8 cellular contexts compared by ENCODE assay signal in genomic region chr11:46345131-46345597, GRCh38. TPM values are rescaled to one million over a fixed set of nuclear protein-coding genes. Genes with fewer than 3 reads are reported as not detected.
A peak's percentile ranks its signal among the peaks of the same experiment; 100 is the strongest.
DNase-seq lines count a peak whose midpoint lies in the region; ATAC-seq and TF ChIP-seq lines count a peak whose summit lies in the region.

No MANE protein-coding gene starts in this region.

- 16 to 37% (median 20%) methylated on average over 11 to 20 of the region's 20 CpGs for WGBS in spleen, 5 donors

- POLR2A ChIA-PET in activated CD4-positive, alpha-beta T cell treated with anti-CD3 and anti-CD28 coated beads, Interleukin-2, amount 10 ng/mL, durations not matched to agents 7 days and 5 days (lab: Charles Lee): no interaction called here

- H3K4me3 Mint-ChIP-seq in activated CD4-positive, alpha-beta T cell treated with anti-CD3 and anti-CD28 coated beads, Interleukin-2, amount 10 ng/mL, durations not matched to agents 7 days and 5 days: peak overlapping the region; percentile 75
- H3K4me3 Mint-ChIP-seq in T-helper 17 cell: peak overlapping the region; percentile 99

- no peak for TF ChIP-seq POLR2A in spleen (IDR thresholded peaks at IDR 0.05)

- peaks cover 23% of the 10 kb centered on the region for H3K36me3 Mint-ChIP-seq in activated CD4-positive, alpha-beta T cell treated with anti-CD3 and anti-CD28 coated beads, Interleukin-2, amount 10 ng/mL, durations not matched to agents 7 days and 5 days (ENCODE audit: low read depth)
- peaks cover 6% of the 10 kb centered on the region for H3K36me3 Mint-ChIP-seq in T-helper 17 cell (ENCODE audit: low read depth)

- intact Hi-C loops in cardiac septum (cut with DNase I) (no loop called here), spleen (cut with DNase I; ENCODE audit: low total_unique reads) (no loop called here)

- H3K4me1 ChIP-seq in spleen: peaks cover 45 to 89% (median 64%) of the 10 kb centered on the region in 6 donors

- no peak for ATAC-seq in T-helper 17 cell
- no peak for ATAC-seq in HG02759 (IDR thresholded peaks at IDR 0.05; ENCODE audit: unreplicated experiment)
- no peak for ATAC-seq in HG03571 (IDR thresholded peaks at IDR 0.05; ENCODE audit: unreplicated experiment)

- no peak for TF ChIP-seq CTCF in spleen (IDR thresholded peaks at IDR 0.05 in 8 of 11, conservative IDR thresholded peaks at IDR 0.05 in 3 of 11)

- H3K9me3 ChIP-seq in T-helper 17 cell (ENCODE audit: control insufficient read depth, low read length, poor library complexity, severe bottlenecking) (no peaks in the 10 kb centered on the region), spleen (no peaks in the 10 kb centered on the region)

- H3K27ac Mint-ChIP-seq in activated CD4-positive, alpha-beta T cell treated with anti-CD3 and anti-CD28 coated beads, Interleukin-2, amount 10 ng/mL, durations not matched to agents 7 days and 5 days: peak overlapping the region; percentile 76
- H3K27ac Mint-ChIP-seq in T-helper 17 cell: peak overlapping the region; percentile 60

- H3K36me3 ChIP-seq in spleen: peaks cover 0 to 1% (median 0%) of the 10 kb centered on the region in 6 donors

- DNase-seq in activated CD4-positive, alpha-beta T cell treated with anti-CD3 and anti-CD28 coated beads, Interleukin-2, amount 10 ng/mL, durations not matched to agents 7 days and 5 days: no peak
- DNase-seq in activated CD4-positive, alpha-beta T cell treated with anti-CD3 and anti-CD28 coated beads, Interleukin-2, amount 50 U/mL, for 4 hours: no peak
- no peak for DNase-seq in T-helper 17 cell
- DNase-seq in cardiac septum (ENCODE audit: low spot score): peak; percentile 90
- DNase-seq in spleen: peak; percentile 93
- no peak for DNase-seq in GM19238 (ENCODE audit: insufficient read length, low spot score)

- H3K27ac ChIP-seq in spleen: peak overlapping the region; percentile 57 to 92 (median 82)

- H3K27me3 Mint-ChIP-seq in activated CD4-positive, alpha-beta T cell treated with anti-CD3 and anti-CD28 coated beads, Interleukin-2, amount 10 ng/mL, durations not matched to agents 7 days and 5 days: peaks cover 2% of the 10 kb centered on the region
- H3K27me3 Mint-ChIP-seq in T-helper 17 cell: no peaks in the 10 kb centered on the region

- no peaks in the 10 kb centered on the region for H3K27me3 ChIP-seq in spleen (replicated peaks in 1 of 7)

- H3K9me3 Mint-ChIP-seq in activated CD4-positive, alpha-beta T cell treated with anti-CD3 and anti-CD28 coated beads, Interleukin-2, amount 10 ng/mL, durations not matched to agents 7 days and 5 days: no peaks in the 10 kb centered on the region

- H3K4me3 ChIP-seq in spleen: peak overlapping the region; percentile 25 to 96 (median 54)

- CTCF ChIA-PET in activated CD4-positive, alpha-beta T cell treated with anti-CD3 and anti-CD28 coated beads, Interleukin-2, amount 10 ng/mL, durations not matched to agents 7 days and 5 days (lab: Charles Lee): interaction anchor here (1.0 to 16.1 kb wide), 7 partner anchors 10 to 108 kb away, joined by 3 to 280 read pairs (median 4); no protein-coding TSS in a partner anchor

- peaks cover 73% of the 10 kb centered on the region for H3K4me1 Mint-ChIP-seq in activated CD4-positive, alpha-beta T cell treated with anti-CD3 and anti-CD28 coated beads, Interleukin-2, amount 10 ng/mL, durations not matched to agents 7 days and 5 days
- peaks cover 67% of the 10 kb centered on the region for H3K4me1 Mint-ChIP-seq in T-helper 17 cell

RNA-seq across cellular contexts. Expression of gene DGKZ, which starts 2.1 kb away (rescaled TPM):
- 100 to 1,000 TPM; 178 to 187 TPM for total RNA-seq in activated CD4-positive, alpha-beta T cell treated with anti-CD3 and anti-CD28 coated beads, Interleukin-2, amount 10 ng/mL, durations not matched to agents 7 days and 5 days
- total RNA-seq in T-helper 17 cell (100 to 1,000 TPM; 194 to 196 TPM), cardiac septum (66.8 TPM), spleen (100 to 1,000 TPM in 5 of 7 donors, 10 to 100 TPM in 2; 86.0 to 136 (median 106) TPM)
- polyA plus RNA-seq in spleen: 10 to 100 TPM; 44.2 to 89.0 (median 60.9) TPM

RNA-seq across cellular contexts. Expression of gene MDK, which starts 36.3 kb away (rescaled TPM):
- 10 to 100 TPM in 1 of 2 experiments, 1 to 10 TPM in 1; 8.2 to 10.5 TPM for total RNA-seq in activated CD4-positive, alpha-beta T cell treated with anti-CD3 and anti-CD28 coated beads, Interleukin-2, amount 10 ng/mL, durations not matched to agents 7 days and 5 days
- total RNA-seq in T-helper 17 cell (1 to 10 TPM; 2.6 to 3.7 TPM), cardiac septum (6.2 TPM), spleen (10 to 100 TPM; 22.6 to 52.8 (median 36.8) TPM)
- 10 to 100 TPM; 16.2 to 26.6 (median 22.3) TPM for polyA plus RNA-seq in spleen

RNA-seq across cellular contexts. Expression of gene CHRM4, which starts 46.4 kb away (rescaled TPM):
- total RNA-seq in activated CD4-positive, alpha-beta T cell treated with anti-CD3 and anti-CD28 coated beads, Interleukin-2, amount 10 ng/mL, durations not matched to agents 7 days and 5 days: under 1 TPM; 0.12 to 0.31 TPM
- total RNA-seq in T-helper 17 cell (1 to 10 TPM; 4.3 to 4.8 TPM), cardiac septum (0.27 TPM), spleen (10 to 100 TPM in 3 of 7 donors, 1 to 10 TPM in 4; 2.3 to 34.1 (median 8.5) TPM)
- polyA plus RNA-seq in spleen: 1 to 10 TPM in 1 of 3 donors, under 1 TPM in 2; 0.06 to 2.0 (median 0.20) TPM

Comparison
In these comparisons a context has a peak if more than half of its experiments do, and no peak if none do; other contexts are left out.
1. DNase-seq: peak in cardiac septum (single experiment) and spleen (single experiment); none in activated CD4-positive, alpha-beta T cell treated with anti-CD3 and anti-CD28 coated beads, Interleukin-2, amount 10 ng/mL, durations not matched to agents 7 days and 5 days (single experiment), activated CD4-positive, alpha-beta T cell treated with anti-CD3 and anti-CD28 coated beads, Interleukin-2, amount 50 U/mL, for 4 hours (0 of 2), T-helper 17 cell (0 of 3) and GM19238 (single experiment).